ENCODE assay signal across 34 cellular contexts in the genomic region with DNA sequence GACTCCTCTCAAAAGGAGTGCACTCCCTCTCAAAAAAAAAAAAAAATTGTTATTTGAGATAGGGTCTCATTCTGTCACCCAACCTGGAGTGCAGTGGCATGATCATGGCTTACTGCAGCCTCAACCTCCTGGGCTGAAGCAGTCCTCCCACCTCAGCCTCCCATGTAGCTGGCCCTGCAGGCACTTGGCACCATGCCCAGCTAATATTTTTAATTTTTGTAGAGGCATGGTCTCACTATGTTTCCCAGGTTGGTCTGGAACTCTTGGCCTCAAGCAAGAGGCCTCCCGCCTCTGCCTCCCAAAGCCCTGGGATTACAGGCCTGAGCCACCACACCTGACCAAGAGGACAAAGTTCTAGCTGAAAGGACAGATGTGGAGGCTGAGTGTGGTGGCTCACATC.
"Had no signal": no experiment of that assay in that cellular context is flagged by ENCODE, and none has a peak within 500 bp of the region (broad histone marks: within the 10 kb centered on the region; RNA-seq: fewer than 3 reads in every experiment).

No MANE protein-coding gene starts in this region.

- DNase-seq: Karpas-422, Kasumi-1, MG63, MM.1S, MV-4-11, NCI-H1048, NCI-H1092, NCI-H1092 treated with DMSO at 0.1 percent for 48 hours, NCI-H1105, NCI-H1105 treated with DMSO at 0.1 percent for 48 hours, NCI-H1417, NCI-H1417 treated with DMSO at 0.1 percent for 48 hours, NCI-H1436, NCI-H1436 treated with DMSO at 0.1 percent for 48 hours, NCI-H146, NCI-H1694, NCI-H1694 treated with DMSO at 0.1 percent for 48 hours, NCI-H187, NCI-H187 treated with DMSO at 0.1 percent for 48 hours, NCI-H1930, NCI-H2029, NCI-H2029 treated with DMSO at 0.1 percent for 48 hours, NCI-H2081, NCI-H2081 treated with DMSO at 0.1 percent for 48 hours, NCI-H2107, NCI-H2171, NCI-H2171 treated with DMSO at 0.1 percent for 48 hours, NCI-H2227 treated with DMSO at 0.1 percent for 48 hours, NCI-H226, NCI-H345, NCI-H446, NCI-H446 treated with DMSO at 0.1 percent for 48 hours, NCI-H510A, NCI-H510A treated with DMSO at 0.1 percent for 48 hours had no signal

- H3K27me3 ChIP-seq: MG63 had no signal

- H3K9me3 ChIP-seq: MG63 had no signal

- H3K4me3 ChIP-seq: MG63 had no signal

- H3K36me3 ChIP-seq: MG63 had no signal
